27 cellular contexts compared by ENCODE assay signal in the genomic region with DNA sequence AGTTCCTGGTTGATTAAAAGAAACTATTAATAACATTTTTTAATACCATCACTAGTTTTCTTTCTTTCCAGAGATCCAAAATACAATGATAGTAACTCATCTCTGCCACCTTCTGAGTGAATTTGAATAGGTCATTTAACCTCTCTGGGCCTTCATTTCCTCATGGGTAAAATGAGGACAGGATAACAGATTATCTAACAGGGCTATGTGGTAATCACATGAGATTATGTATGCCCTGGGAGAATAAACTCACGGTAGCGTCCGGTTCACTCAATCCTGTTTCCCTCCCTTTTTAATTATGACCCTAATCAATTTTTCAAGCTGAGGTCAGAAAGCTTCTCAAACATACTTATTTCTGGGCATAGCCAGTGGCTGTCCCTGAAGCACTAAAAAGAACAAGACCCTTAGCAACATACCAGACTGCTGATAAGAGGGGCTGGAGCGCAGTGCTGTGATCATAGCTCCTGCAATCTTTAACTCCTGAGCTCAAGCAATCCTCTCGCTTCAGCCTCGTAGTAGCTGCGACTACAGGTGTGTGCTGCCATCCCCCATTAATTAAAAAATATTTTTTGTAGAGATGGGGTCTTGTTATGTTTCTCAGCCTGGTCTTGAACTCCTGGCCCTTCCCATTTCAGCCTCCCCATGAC. TPM values are rescaled to one million over a fixed set of nuclear protein-coding genes. Genes with fewer than 3 reads are reported as not detected.
DNase-seq lines count a peak whose midpoint lies in the region; ATAC-seq and TF ChIP-seq lines count a peak whose summit lies in the region.
"Had no signal": no experiment of that assay in that cellular context is flagged by ENCODE, and none has a peak within 500 bp of the region (broad histone marks: within the 10 kb centered on the region; RNA-seq: fewer than 3 reads in every experiment).

No MANE protein-coding gene starts in this region.

- no peak for TF ChIP-seq POLR2A in right lobe of liver (IDR thresholded peaks at IDR 0.05)

- H3K4me3 Mint-ChIP-seq in endothelial cell (ENCODE audit: unreplicated experiment): no peak overlapping the region
- H3K4me3 Mint-ChIP-seq: activated naive CD8-positive, alpha-beta T cell treated with anti-CD3 and anti-CD28 coated beads for 36 hours; activated T-cell treated with anti-CD3 and anti-CD28 coated beads, Interleukin-2, amount 50 U/mL, for 24 hours; CD8-positive, alpha-beta memory T cell; stimulated activated naive CD8-positive, alpha-beta T cell treated with anti-CD3 and anti-CD28 coated beads, Interleukin-15, Interleukin-2, amounts not matched to agents 100 ng/mL and 50 ng/mL, for 24 hours had no signal

- intact Hi-C loops in right lobe of liver (cut with DNase I): no loop called here

- H3K27me3 Mint-ChIP-seq in endothelial cell (ENCODE audit: unreplicated experiment): peaks cover 2% of the 10 kb centered on the region
- H3K27me3 Mint-ChIP-seq: activated naive CD8-positive, alpha-beta T cell treated with anti-CD3 and anti-CD28 coated beads for 36 hours; activated T-cell treated with anti-CD3 and anti-CD28 coated beads, Interleukin-2, amount 50 U/mL, for 24 hours; CD8-positive, alpha-beta memory T cell; stimulated activated naive CD8-positive, alpha-beta T cell treated with anti-CD3 and anti-CD28 coated beads, Interleukin-15, Interleukin-2, amounts not matched to agents 100 ng/mL and 50 ng/mL, for 24 hours had no signal

- H3K27ac ChIP-seq in VCaP: peak overlapping the region; percentile 11; the same call in 1 of the 2 replicates
- H3K27ac ChIP-seq in right lobe of liver: peak overlapping the region in 2 of 3 donors; percentile 5 to 57
- H3K27ac ChIP-seq in subcutaneous abdominal adipose tissue (ENCODE audit: low read depth, low read length): peak overlapping the region; percentile 63
- H3K27ac ChIP-seq: coronary artery, ovary, thoracic aorta had no signal

- peaks cover 0 to 44% (median 3%) of the 10 kb centered on the region in 4 donors for H3K4me1 ChIP-seq in right lobe of liver
- peaks cover 0 to 24% (median 14%) of the 10 kb centered on the region in 5 donors for H3K4me1 ChIP-seq in subcutaneous abdominal adipose tissue (ENCODE audit: control insufficient read depth in 5 of 5, insufficient read depth in 5 of 5, low read length in 5 of 5)

- no peaks in the 10 kb centered on the region for H3K36me3 ChIP-seq in right lobe of liver
- peaks cover 0 to 3% (median 0%) of the 10 kb centered on the region in 5 donors for H3K36me3 ChIP-seq in subcutaneous abdominal adipose tissue (ENCODE audit: control insufficient read depth in 5 of 5, insufficient read depth in 5 of 5, low read length in 5 of 5)
- H3K36me3 ChIP-seq: ovary, thoracic aorta had no signal

- no peak overlapping the region for H3K4me3 ChIP-seq in right lobe of liver
- H3K4me3 ChIP-seq in subcutaneous abdominal adipose tissue (ENCODE audit: low read depth in 1 of 5, low read length in 5 of 5): no peak overlapping the region
- H3K4me3 ChIP-seq: coronary artery, lung, ovary, thoracic aorta had no signal

- no peaks in the 10 kb centered on the region for H3K9me3 Mint-ChIP-seq in endothelial cell (ENCODE audit: unreplicated experiment)
- H3K9me3 Mint-ChIP-seq: activated naive CD8-positive, alpha-beta T cell treated with anti-CD3 and anti-CD28 coated beads for 36 hours; activated T-cell treated with anti-CD3 and anti-CD28 coated beads, Interleukin-2, amount 50 U/mL, for 24 hours; CD8-positive, alpha-beta memory T cell; stimulated activated naive CD8-positive, alpha-beta T cell treated with anti-CD3 and anti-CD28 coated beads, Interleukin-15, Interleukin-2, amounts not matched to agents 100 ng/mL and 50 ng/mL, for 24 hours had no signal

- H3K36me3 Mint-ChIP-seq in endothelial cell (ENCODE audit: low read depth, unreplicated experiment): no peaks in the 10 kb centered on the region

- H3K27me3 ChIP-seq in right lobe of liver (no peaks in the 10 kb centered on the region), subcutaneous abdominal adipose tissue (ENCODE audit: control insufficient read depth in 5 of 5, insufficient read depth in 4 of 5, low read length in 5 of 5) (no peaks in the 10 kb centered on the region)
- H3K27me3 ChIP-seq: ovary had no signal

- no peak overlapping the region for H3K9ac ChIP-seq in subcutaneous abdominal adipose tissue (ENCODE audit: low read length in 5 of 5)

- ATAC-seq in right lobe of liver: peak; percentile 57 to 86 (median 77)

- peak overlapping the region; percentile 36 for H3K27ac Mint-ChIP-seq in endothelial cell (ENCODE audit: unreplicated experiment)
- H3K27ac Mint-ChIP-seq: activated naive CD8-positive, alpha-beta T cell treated with anti-CD3 and anti-CD28 coated beads for 36 hours; activated T-cell treated with anti-CD3 and anti-CD28 coated beads, Interleukin-2, amount 50 U/mL, for 24 hours; stimulated activated naive CD8-positive, alpha-beta T cell treated with anti-CD3 and anti-CD28 coated beads, Interleukin-15, Interleukin-2, amounts not matched to agents 100 ng/mL and 50 ng/mL, for 24 hours had no signal

- peaks cover 16% of the 10 kb centered on the region for H3K4me1 Mint-ChIP-seq in endothelial cell (ENCODE audit: unreplicated experiment)

- DNase-seq in endothelial cell (ENCODE audit: low spot score) (no peak), right lobe of liver (no peak), NCI-H1417 (lab: John Stamatoyannopoulos, UW) (no peak), EL (no peak)
- DNase-seq in activated CD4-positive, CD25-positive, alpha-beta regulatory T cell treated with anti-CD3 and anti-CD28 coated beads, Interleukin-2, amount 50 U/mL, for 72 hours: no peak
- DNase-seq: activated CD4-positive, alpha-beta T cell treated with anti-CD3 and anti-CD28 coated beads, Interleukin-2, amount 50 U/mL, for 1 hour; activated gamma-delta T cell; activated naive CD8-positive, alpha-beta T cell treated with anti-CD3 and anti-CD28 coated beads for 36 hours; activated T-cell treated with anti-CD3 and anti-CD28 coated beads, Interleukin-2, amount 50 U/mL, for 24 hours; aorta; CD8-positive, alpha-beta memory T cell; effector memory CD4-positive, alpha-beta T cell; erythroblast; H7; IMR-90; NCI-H146; NCI-H2107; NCI-H345; ovary; stimulated activated CD4-positive, alpha-beta T cell treated with anti-CD3 and anti-CD28 coated beads, Interleukin-1b, Interleukin-23, amount 100 ng/mL, for 48 hours; T1000 had no signal

- WGBS in right lobe of liver (ENCODE audit: insufficient coverage, low coverage, low lambda C conversion rate, missing lambda C conversion rate): 27% methylated on average over 7 of the region's 7 CpGs

- no peak for TF ChIP-seq CTCF in VCaP (conservative IDR thresholded peaks at IDR 0.05)
- TF ChIP-seq CTCF in endothelial cell (IDR thresholded peaks at IDR 0.05; ENCODE audit: unreplicated experiment): no peak
- TF ChIP-seq CTCF in right lobe of liver (IDR thresholded peaks at IDR 0.05): peak in 1 of 4 donors; percentile 13

- H3K9me3 ChIP-seq in right lobe of liver (no peaks in the 10 kb centered on the region), subcutaneous abdominal adipose tissue (ENCODE audit: control insufficient read depth in 5 of 5, low read length in 5 of 5) (no peaks in the 10 kb centered on the region)
- H3K9me3 ChIP-seq: ovary, thoracic aorta had no signal

RNA-seq across cellular contexts. Expression of a gene that starts 24.2 kb away (rescaled TPM):
- total RNA-seq in endothelial cell (ENCODE audit: unreplicated experiment) (69.4 TPM), right lobe of liver (10 to 100 TPM; 19.1 to 39.5 (median 27.6) TPM)

Comparison
In these comparisons a context has a peak if more than half of its experiments do, and no peak if none do; other contexts are left out.
1. H3K27ac ChIP-seq: peak in every context shown above with its lines; median percentile 63 in subcutaneous abdominal adipose tissue; 31 in right lobe of liver; 11 in VCaP.